29 cellular contexts compared by ENCODE assay signal in genomic region chr22:40294696-40295095, GRCh38. TPM values are rescaled to one million over a fixed set of nuclear protein-coding genes. Genes with fewer than 3 reads are reported as not detected.
A peak's percentile ranks its signal among the peaks of the same experiment; 100 is the strongest.
DNase-seq lines count a peak whose midpoint lies in the region; ATAC-seq and TF ChIP-seq lines count a peak whose summit lies in the region.
"Had no signal": no experiment of that assay in that cellular context is flagged by ENCODE, and none has a peak within 500 bp of the region (broad histone marks: within the 10 kb centered on the region; RNA-seq: fewer than 3 reads in every experiment).

No MANE protein-coding gene starts in this region.

- H3K79me2 ChIP-seq in GM23338 (replicated peaks; ENCODE audit: insufficient read depth), result no peaks in the 10 kb centered on the region

- no peak overlapping the region; the same call in 1 of the 2 replicates for H3K27ac ChIP-seq in GM23338 (ENCODE audit: low read depth)
- H3K27ac ChIP-seq: BLaER1 treated with 17β-estradiol and CSF1 and Interleukin-3, amounts not matched to agents 10 nM and 100 nM; esophagus squamous epithelium; foreskin keratinocyte; left lung; neutrophil; tibial artery had no signal

- ATAC-seq in activated CD8-positive, alpha-beta T cell treated with anti-CD3 and anti-CD28 coated beads, Interleukin-2, amount 10 ng/mL, durations not matched to agents 7 days and 5 days, result no peak
- no peak for ATAC-seq in effector memory CD8-positive, alpha-beta T cell (replicated peaks)
- no peak for ATAC-seq in GM19452 (IDR thresholded peaks at IDR 0.05; ENCODE audit: unreplicated experiment)
- no peak for ATAC-seq in GM23338
- ATAC-seq: foreskin keratinocyte, left lung, PC-3, right cardiac atrium had no signal

- H3K27me3 ChIP-seq in GM23338 (ENCODE audit: insufficient read depth), result no peaks in the 10 kb centered on the region
- H3K27me3 ChIP-seq: BLaER1 treated with 17β-estradiol and CSF1 and Interleukin-3, amounts not matched to agents 10 nM and 100 nM; esophagus squamous epithelium; foreskin keratinocyte; left lung; neutrophil; tibial artery had no signal

- H3K27ac Mint-ChIP-seq in activated naive CD4-positive, alpha-beta T cell treated with anti-CD3 and anti-CD28 coated beads, Interleukin-2, amount 50 U/mL, for 24 hours, result peak overlapping the region; percentile 19
- H3K27ac Mint-ChIP-seq in activated CD8-positive, alpha-beta T cell treated with anti-CD3 and anti-CD28 coated beads, Interleukin-2, amount 10 ng/mL, durations not matched to agents 7 days and 5 days, result peak overlapping the region; percentile 3
- peak overlapping the region; percentile 18 to 49 for H3K27ac Mint-ChIP-seq in effector memory CD8-positive, alpha-beta T cell
- H3K27ac Mint-ChIP-seq in GM23338, result no peak overlapping the region
- H3K27ac Mint-ChIP-seq: dendritic cell treated with granulocyte-macrophage colony-stimulating factor and Interleukin-4, amounts not matched to agents 40 ng/mL and 50 ng/mL, for 4 days had no signal

- CTCF ChIA-PET in activated CD8-positive, alpha-beta T cell treated with anti-CD3 and anti-CD28 coated beads, Interleukin-2, amount 10 ng/mL, durations not matched to agents 7 days and 5 days (lab: Charles Lee), result no interaction called here

- TF ChIP-seq CTCF in GM23338 (conservative IDR thresholded peaks at IDR 0.05; ENCODE audit: low read depth in 2 of 2), result no peak

- no peak overlapping the region for H3K4me3 ChIP-seq in GM23338
- H3K4me3 ChIP-seq: BLaER1 treated with 17β-estradiol and CSF1 and Interleukin-3, amounts not matched to agents 10 nM and 100 nM; esophagus squamous epithelium; left lung; tibial artery had no signal

- no peaks in the 10 kb centered on the region for H3K4me1 ChIP-seq in GM23338 (ENCODE audit: insufficient read depth)
- H3K4me1 ChIP-seq: foreskin keratinocyte had no signal

- peaks cover 10% of the 10 kb centered on the region for H3K36me3 Mint-ChIP-seq in activated naive CD4-positive, alpha-beta T cell treated with anti-CD3 and anti-CD28 coated beads, Interleukin-2, amount 50 U/mL, for 24 hours
- peaks cover 54% of the 10 kb centered on the region for H3K36me3 Mint-ChIP-seq in activated CD8-positive, alpha-beta T cell treated with anti-CD3 and anti-CD28 coated beads, Interleukin-2, amount 10 ng/mL, durations not matched to agents 7 days and 5 days (ENCODE audit: low read depth)
- H3K36me3 Mint-ChIP-seq in effector memory CD8-positive, alpha-beta T cell (ENCODE audit: insufficient read depth), result peaks cover 74% of the 10 kb centered on the region
- peaks cover 61% of the 10 kb centered on the region for H3K36me3 Mint-ChIP-seq in GM23338 (ENCODE audit: low read depth)

- H3K4me2 ChIP-seq in GM23338, result no peak overlapping the region
- H3K4me2 ChIP-seq: BLaER1 treated with 17β-estradiol and CSF1 and Interleukin-3, amounts not matched to agents 10 nM and 100 nM had no signal

- POLR2A ChIA-PET in activated CD8-positive, alpha-beta T cell treated with anti-CD3 and anti-CD28 coated beads, Interleukin-2, amount 10 ng/mL, durations not matched to agents 7 days and 5 days (lab: Charles Lee), result no interaction called here

- H3K4me3 Mint-ChIP-seq in activated naive CD4-positive, alpha-beta T cell treated with anti-CD3 and anti-CD28 coated beads, Interleukin-2, amount 50 U/mL, for 24 hours, result no peak overlapping the region
- H3K4me3 Mint-ChIP-seq in activated CD8-positive, alpha-beta T cell treated with anti-CD3 and anti-CD28 coated beads, Interleukin-2, amount 10 ng/mL, durations not matched to agents 7 days and 5 days, result no peak overlapping the region
- no peak overlapping the region for H3K4me3 Mint-ChIP-seq in effector memory CD8-positive, alpha-beta T cell
- no peak overlapping the region for H3K4me3 Mint-ChIP-seq in GM23338
- H3K4me3 Mint-ChIP-seq: dendritic cell treated with granulocyte-macrophage colony-stimulating factor and Interleukin-4, amounts not matched to agents 40 ng/mL and 50 ng/mL, for 4 days had no signal

- DNase-seq in activated naive CD4-positive, alpha-beta T cell treated with Interleukin-2 at 50 U/mL for 16 hours, result no peak
- no peak for DNase-seq in activated CD8-positive, alpha-beta T cell treated with anti-CD3 and anti-CD28 coated beads, Interleukin-2, amount 10 ng/mL, durations not matched to agents 7 days and 5 days
- no peak for DNase-seq in effector memory CD8-positive, alpha-beta T cell
- DNase-seq in activated CD4-positive, CD25-positive, alpha-beta regulatory T cell (lab: John Stamatoyannopoulos, UW), result no peak
- DNase-seq in GM23338 (ENCODE audit: low spot score), result no peak
- DNase-seq: activated CD4-positive, alpha-beta T cell treated with anti-CD3 and anti-CD28 coated beads for 1 hour; Calu3; DMS79; esophagus squamous epithelium; foreskin keratinocyte; GDM1; HCEC 1CT; islet precursor cell; left lung; mesenchymal stem cell; MM.1S; NCI-H2081 treated with DMSO at 0.1 percent for 48 hours; NCI-H226; NCI-H69; PC-3; posterior cingulate gyrus; right cardiac atrium; stimulated activated CD4-positive, alpha-beta T cell treated with anti-CD3 and anti-CD28 coated beads, Interleukin-2, amount 100 ng/mL, for 24 hours; tibial artery had no signal

- no peaks in the 10 kb centered on the region for H3K9me2 ChIP-seq in GM23338 (ENCODE audit: insufficient read depth)

- no peaks in the 10 kb centered on the region; the same call in 1 of the 2 replicates for H4K20me1 ChIP-seq in GM23338 (replicated peaks; ENCODE audit: insufficient read depth)

- H3K9me3 Mint-ChIP-seq in activated naive CD4-positive, alpha-beta T cell treated with anti-CD3 and anti-CD28 coated beads, Interleukin-2, amount 50 U/mL, for 24 hours, result no peaks in the 10 kb centered on the region
- H3K9me3 Mint-ChIP-seq in activated CD8-positive, alpha-beta T cell treated with anti-CD3 and anti-CD28 coated beads, Interleukin-2, amount 10 ng/mL, durations not matched to agents 7 days and 5 days (ENCODE audit: insufficient read depth), result no peaks in the 10 kb centered on the region
- no peaks in the 10 kb centered on the region for H3K9me3 Mint-ChIP-seq in effector memory CD8-positive, alpha-beta T cell
- no peaks in the 10 kb centered on the region for H3K9me3 Mint-ChIP-seq in GM23338
- H3K9me3 Mint-ChIP-seq: dendritic cell treated with granulocyte-macrophage colony-stimulating factor and Interleukin-4, amounts not matched to agents 40 ng/mL and 50 ng/mL, for 4 days had no signal

- peaks cover 25% of the 10 kb centered on the region for H3K36me3 ChIP-seq in GM23338 (ENCODE audit: insufficient read depth)

- H3K27me3 Mint-ChIP-seq in activated naive CD4-positive, alpha-beta T cell treated with anti-CD3 and anti-CD28 coated beads, Interleukin-2, amount 50 U/mL, for 24 hours, result no peaks in the 10 kb centered on the region
- no peaks in the 10 kb centered on the region for H3K27me3 Mint-ChIP-seq in activated CD8-positive, alpha-beta T cell treated with anti-CD3 and anti-CD28 coated beads, Interleukin-2, amount 10 ng/mL, durations not matched to agents 7 days and 5 days (ENCODE audit: low read depth)
- H3K27me3 Mint-ChIP-seq in effector memory CD8-positive, alpha-beta T cell, result no peaks in the 10 kb centered on the region
- peaks cover 4% of the 10 kb centered on the region for H3K27me3 Mint-ChIP-seq in GM23338 (ENCODE audit: insufficient read depth, low read depth, poor library complexity)
- H3K27me3 Mint-ChIP-seq: dendritic cell treated with granulocyte-macrophage colony-stimulating factor and Interleukin-4, amounts not matched to agents 40 ng/mL and 50 ng/mL, for 4 days had no signal

- peaks cover 2% of the 10 kb centered on the region; the same call in 1 of the 2 replicates for H3F3A ChIP-seq in GM23338 (replicated peaks; ENCODE audit: low read depth)

- H2AFZ ChIP-seq in GM23338, result no peak overlapping the region

- H3K4me1 Mint-ChIP-seq in activated naive CD4-positive, alpha-beta T cell treated with anti-CD3 and anti-CD28 coated beads, Interleukin-2, amount 50 U/mL, for 24 hours, result peaks cover 50% of the 10 kb centered on the region
- H3K4me1 Mint-ChIP-seq in activated CD8-positive, alpha-beta T cell treated with anti-CD3 and anti-CD28 coated beads, Interleukin-2, amount 10 ng/mL, durations not matched to agents 7 days and 5 days (ENCODE audit: low read depth), result peaks cover 21% of the 10 kb centered on the region
- peaks cover 13 to 24% of the 10 kb centered on the region in 2 donors for H3K4me1 Mint-ChIP-seq in effector memory CD8-positive, alpha-beta T cell (ENCODE audit: low read depth in 2 of 2)
- H3K4me1 Mint-ChIP-seq in GM23338, result no peaks in the 10 kb centered on the region

RNA-seq across cellular contexts. Expression of gene ADSL, which starts 51.6 kb away (rescaled TPM):
- total RNA-seq in activated CD8-positive, alpha-beta T cell treated with anti-CD3 and anti-CD28 coated beads, Interleukin-2, amount 10 ng/mL, durations not matched to agents 7 days and 5 days, result 100 to 1,000 TPM; 109 to 118 TPM
- total RNA-seq in GM23338 (2014; rRNA removed; shearing (Covaris generic)), result 221 and 232 TPM in 2 replicates
- polyA plus RNA-seq in GM23338 (2016; fragmentation: Nextera tagmentation; extraction: Ambion mirVana), result 120 and 131 TPM in 2 replicates
